9 cellular contexts compared by ENCODE assay signal in genomic region chr15:41659855-41660234, GRCh38. TPM values are rescaled to one million over a fixed set of nuclear protein-coding genes. Genes with fewer than 3 reads are reported as not detected.
DNase-seq lines count a peak whose midpoint lies in the region; ATAC-seq, FAIRE-seq and TF ChIP-seq lines count a peak whose summit lies in the region.
"Had no signal": no experiment of that assay in that cellular context is flagged by ENCODE, and none has a peak within 500 bp of the region (broad histone marks: within the 10 kb centered on the region; RNA-seq: fewer than 3 reads in every experiment).

No MANE protein-coding gene starts in this region.

- peak overlapping the region; percentile 89 for H3K4me3 Mint-ChIP-seq in activated CD4-positive, alpha-beta memory T cell treated with anti-CD3 and anti-CD28 coated beads, Interleukin-2, amount 10 ng/mL, durations not matched to agents 7 days and 5 days

- H3K36me3 Mint-ChIP-seq in activated CD4-positive, alpha-beta memory T cell treated with anti-CD3 and anti-CD28 coated beads, Interleukin-2, amount 10 ng/mL, durations not matched to agents 7 days and 5 days (ENCODE audit: low read depth), result peaks cover 12% of the 10 kb centered on the region

- H3K27ac Mint-ChIP-seq in activated CD4-positive, alpha-beta memory T cell treated with anti-CD3 and anti-CD28 coated beads, Interleukin-2, amount 10 ng/mL, durations not matched to agents 7 days and 5 days, result peak overlapping the region; percentile 89

- no peak for ATAC-seq in HG03039 (IDR thresholded peaks at IDR 0.05; ENCODE audit: unreplicated experiment)
- no peak for ATAC-seq in GM18519 (IDR thresholded peaks at IDR 0.05; ENCODE audit: low FRiP score, unreplicated experiment)

- H3K4me1 Mint-ChIP-seq in activated CD4-positive, alpha-beta memory T cell treated with anti-CD3 and anti-CD28 coated beads, Interleukin-2, amount 10 ng/mL, durations not matched to agents 7 days and 5 days, result peaks cover 34% of the 10 kb centered on the region

- H3K9me3 ChIP-seq in HEK293 (ENCODE audit: control insufficient read depth, insufficient read depth, low read depth, low read length) (no peaks in the 10 kb centered on the region), iPS DF 6.9 (ENCODE audit: control insufficient read depth, insufficient read depth, low read length) (no peaks in the 10 kb centered on the region), small intestine (ENCODE audit: control insufficient read depth, low read depth) (no peaks in the 10 kb centered on the region)

- no peaks in the 10 kb centered on the region; the same call in 1 of the 2 replicates for H3K27me3 ChIP-seq in iPS DF 6.9 (ENCODE audit: control insufficient read depth, insufficient read depth, low read length)
- no peaks in the 10 kb centered on the region for H3K27me3 ChIP-seq in small intestine (ENCODE audit: control insufficient read depth in 2 of 2, insufficient read depth in 2 of 2, low read length in 2 of 2)

- no peak for TF ChIP-seq CTCF in HEK293 (tag by site-specific recombination; IDR thresholded peaks at IDR 0.05)

- no peak for DNase-seq in activated CD4-positive, alpha-beta memory T cell treated with anti-CD3 and anti-CD28 coated beads, Interleukin-2, amount 10 ng/mL, durations not matched to agents 7 days and 5 days
- DNase-seq in iPS DF 6.9 (ENCODE audit: low read depth, low spot score) (no peak), small intestine (no peak), SK-N-DZ (ENCODE audit: low spot score) (no peak)
- no peak for DNase-seq in stimulated activated CD4-positive, alpha-beta T cell treated with anti-CD3 and anti-CD28 coated beads, Interleukin-4, amount 100 ng/mL, for 4 hours

- H3K4me1 ChIP-seq in HEK293 (ENCODE audit: control insufficient read depth, insufficient read depth, low read length) (0 out of 2 replicates have a peak, but pooled peaks cover under 1% of the 10 kb centered on the region), iPS DF 6.9 (ENCODE audit: control insufficient read depth, insufficient read depth, low read length) (no peaks in the 10 kb centered on the region), small intestine (ENCODE audit: control insufficient read depth in 2 of 2, insufficient read depth in 1 of 2, low read depth in 1 of 2, low read length in 1 of 2) (peaks cover 2 to 3% of the 10 kb centered on the region in 2 donors)

- H3K36me3 ChIP-seq in HEK293 (ENCODE audit: control insufficient read depth in 2 of 2, insufficient read depth in 1 of 2, low read length in 2 of 2), result no peaks in the 10 kb centered on the region
- no peaks in the 10 kb centered on the region for H3K36me3 ChIP-seq in iPS DF 6.9 (ENCODE audit: control insufficient read depth, insufficient read depth, low read length)
- H3K36me3 ChIP-seq in small intestine (ENCODE audit: control insufficient read depth in 2 of 2, insufficient read depth in 2 of 2, low read length in 2 of 2), result no peaks in the 10 kb centered on the region

- CTCF ChIA-PET in HEK293 (lab: Yijun Ruan, JAX), result interaction anchor here (0.7 to 1.2 kb wide), 2 partner anchors 22 to 71 kb away, joined by 3 read pairs; no protein-coding TSS in a partner anchor
- CTCF ChIA-PET in activated CD4-positive, alpha-beta memory T cell treated with anti-CD3 and anti-CD28 coated beads, Interleukin-2, amount 10 ng/mL, durations not matched to agents 7 days and 5 days (lab: Charles Lee), result interaction anchor here (0.6 to 1.4 kb wide), 4 partner anchors 31 to 115 kb away, joined by 3 to 4 read pairs (median 3); no protein-coding TSS in a partner anchor

- H3K27ac ChIP-seq in HEK293 (ENCODE audit: extremely low read depth, low read depth, low read length), result peak overlapping the region; percentile 51; the same call in 1 of the 2 replicates
- no peak overlapping the region for H3K27ac ChIP-seq in iPS DF 6.9 (ENCODE audit: low read length)
- peak overlapping the region; percentile 50 to 98 for H3K27ac ChIP-seq in small intestine (ENCODE audit: low read depth in 1 of 2, low read length in 1 of 2)

- H3K4me3 ChIP-seq in HEK293 (ENCODE audit: low read depth, low read length) (no peak overlapping the region), iPS DF 6.9 (ENCODE audit: low read length) (peak overlapping the region; percentile 41; the same call in 1 of the 2 replicates), small intestine (ENCODE audit: low read depth in 1 of 2, low read length in 2 of 2) (peak overlapping the region; percentile 33 to 61)

- WGBS in iPS DF 6.9 (ENCODE audit: insufficient coverage, insufficient read length), result no CpG with 5 or more reads among the region's 21 CpGs
- 10 to 44% (median 26%) methylated on average over 21 of the region's 21 CpGs for WGBS in small intestine, 3 donors

- H3K9me3 Mint-ChIP-seq in activated CD4-positive, alpha-beta memory T cell treated with anti-CD3 and anti-CD28 coated beads, Interleukin-2, amount 10 ng/mL, durations not matched to agents 7 days and 5 days, result peaks cover 2% of the 10 kb centered on the region

- FAIRE-seq in small intestine (lab: Jason Lieb, UNC), result no peak
- FAIRE-seq: TTC549 had no signal

- POLR2A ChIA-PET in HEK293 (lab: Yijun Ruan, JAX), result interaction anchor here (0.6 to 1.2 kb wide), 2 partner anchors 81 to 100 kb away, joined by 3 read pairs; no protein-coding TSS in a partner anchor
- POLR2A ChIA-PET in activated CD4-positive, alpha-beta memory T cell treated with anti-CD3 and anti-CD28 coated beads, Interleukin-2, amount 10 ng/mL, durations not matched to agents 7 days and 5 days (lab: Charles Lee), result interaction anchor here (1.0 to 3.2 kb wide), 9 partner anchors 9 to 327 kb away, joined by 3 to 22 read pairs (median 5); partner anchors contain the start of genes MAPKBP1, NUSAP1 and OIP5

- peaks cover 23% of the 10 kb centered on the region for H3K27me3 Mint-ChIP-seq in activated CD4-positive, alpha-beta memory T cell treated with anti-CD3 and anti-CD28 coated beads, Interleukin-2, amount 10 ng/mL, durations not matched to agents 7 days and 5 days

TF ChIP-seq in HEK293, 187 proteins besides CTCF, POLR2A, EP300 and RAD21:
- TF ChIP-seq KLF8 (tag by site-specific recombination; IDR thresholded peaks at IDR 0.05) (peak; percentile 77; the same call in 1 of the 2 replicates), ZNF658 (tag by site-specific recombination; IDR thresholded peaks at IDR 0.05) (no peak), ZNF391 (tag by site-specific recombination; IDR thresholded peaks at IDR 0.05; ENCODE audit: borderline replicate concordance, low read depth) (no peak), PRDM1 (tag by site-specific recombination; IDR thresholded peaks at IDR 0.05) (0 out of 2 replicates have a peak, but pooled peaks have one; percentile 24), ZNF112 (tag by site-specific recombination; IDR thresholded peaks at IDR 0.05) (no peak), ZNF843 (tag by site-specific recombination; IDR thresholded peaks at IDR 0.05) (no peak)
- TF ChIP-seq, protein P1, sequence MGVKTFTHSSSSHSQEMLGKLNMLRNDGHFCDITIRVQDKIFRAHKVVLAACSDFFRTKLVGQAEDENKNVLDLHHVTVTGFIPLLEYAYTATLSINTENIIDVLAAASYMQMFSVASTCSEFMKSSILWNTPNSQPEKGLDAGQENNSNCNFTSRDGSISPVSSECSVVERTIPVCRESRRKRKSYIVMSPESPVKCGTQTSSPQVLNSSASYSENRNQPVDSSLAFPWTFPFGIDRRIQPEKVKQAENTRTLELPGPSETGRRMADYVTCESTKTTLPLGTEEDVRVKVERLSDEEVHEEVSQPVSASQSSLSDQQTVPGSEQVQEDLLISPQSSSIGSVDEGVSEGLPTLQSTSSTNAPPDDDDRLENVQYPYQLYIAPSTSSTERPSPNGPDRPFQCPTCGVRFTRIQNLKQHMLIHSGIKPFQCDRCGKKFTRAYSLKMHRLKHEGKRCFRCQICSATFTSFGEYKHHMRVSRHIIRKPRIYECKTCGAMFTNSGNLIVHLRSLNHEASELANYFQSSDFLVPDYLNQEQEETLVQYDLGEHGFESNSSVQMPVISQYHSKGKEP (tag by site-specific recombination; IDR thresholded peaks at IDR 0.05), result no peak
- TF ChIP-seq, protein P2, sequence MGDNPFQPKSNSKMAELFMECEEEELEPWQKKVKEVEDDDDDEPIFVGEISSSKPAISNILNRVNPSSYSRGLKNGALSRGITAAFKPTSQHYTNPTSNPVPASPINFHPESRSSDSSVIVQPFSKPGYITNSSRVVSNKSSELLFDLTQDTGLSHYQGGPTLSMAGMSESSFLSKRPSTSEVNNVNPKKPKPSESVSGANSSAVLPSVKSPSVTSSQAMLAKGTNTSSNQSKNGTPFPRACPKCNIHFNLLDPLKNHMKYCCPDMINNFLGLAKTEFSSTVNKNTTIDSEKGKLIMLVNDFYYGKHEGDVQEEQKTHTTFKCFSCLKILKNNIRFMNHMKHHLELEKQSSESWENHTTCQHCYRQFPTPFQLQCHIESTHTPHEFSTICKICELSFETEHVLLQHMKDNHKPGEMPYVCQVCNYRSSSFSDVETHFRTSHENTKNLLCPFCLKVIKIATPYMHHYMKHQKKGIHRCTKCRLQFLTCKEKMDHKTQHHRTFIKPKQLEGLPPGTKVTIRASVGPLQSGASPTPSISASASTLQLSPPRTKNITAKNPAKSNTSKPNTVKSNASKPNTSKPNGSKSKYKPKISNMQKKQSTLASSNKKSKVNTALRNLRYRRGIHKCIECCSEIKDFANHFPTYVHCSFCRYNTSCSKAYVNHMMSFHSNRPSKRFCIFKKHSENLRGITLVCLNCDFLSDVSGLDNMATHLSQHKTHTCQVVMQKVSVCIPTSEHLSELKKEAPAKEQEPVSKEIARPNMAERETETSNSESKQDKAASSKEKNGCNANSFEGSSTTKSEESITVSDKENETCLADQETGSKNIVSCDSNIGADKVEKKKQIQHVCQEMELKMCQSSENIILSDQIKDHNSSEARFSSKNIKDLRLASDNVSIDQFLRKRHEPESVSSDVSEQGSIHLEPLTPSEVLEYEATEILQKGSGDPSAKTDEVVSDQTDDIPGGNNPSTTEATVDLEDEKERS (tag by site-specific recombination; IDR thresholded peaks at IDR 0.05), result no peak

RNA-seq across cellular contexts. Expression of gene MGA, which starts 0.4 kb away (rescaled TPM):
- total RNA-seq in activated CD4-positive, alpha-beta memory T cell treated with anti-CD3 and anti-CD28 coated beads, Interleukin-2, amount 10 ng/mL, durations not matched to agents 7 days and 5 days, result 10 to 100 TPM; 28.2 to 30.3 TPM
- polyA plus RNA-seq in small intestine, result 1 to 10 TPM; 1.4 to 3.8 (median 3.6) TPM
- polyA plus RNA-seq in SK-N-DZ (2014; cell fraction: cytosol; rRNA removed), result 10.1 and 12.4 TPM in 2 replicates
- polyA plus RNA-seq in SK-N-DZ (2014; cell fraction: nucleus; rRNA removed), result 15.7 and 18.8 TPM in 2 replicates
